ENCODE assay signal across 18 cellular contexts in the genomic region with DNA sequence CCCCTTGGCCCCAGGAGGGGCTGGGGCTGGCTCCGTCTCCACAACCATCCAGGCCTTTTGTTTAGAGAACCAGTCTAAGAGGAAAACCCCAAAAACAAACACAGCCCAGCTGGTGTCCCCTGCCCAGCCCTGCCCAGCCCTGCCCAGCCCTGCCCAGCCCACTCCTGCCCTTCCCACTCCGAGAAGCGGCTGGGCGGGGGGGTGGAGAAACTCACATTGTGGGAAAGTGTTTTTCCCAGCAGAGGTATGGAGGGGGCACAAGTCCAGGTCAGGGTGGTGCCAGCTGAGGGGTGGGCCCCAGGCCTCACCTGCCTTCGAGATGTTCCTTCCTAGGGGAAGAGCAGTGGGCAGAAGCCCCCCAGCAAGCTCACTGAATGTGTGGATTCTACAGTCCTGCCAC. TPM values are rescaled to one million over a fixed set of nuclear protein-coding genes. Genes with fewer than 3 reads are reported as not detected.
"Had no signal": no experiment of that assay in that cellular context is flagged by ENCODE, and none has a peak within 500 bp of the region (broad histone marks: within the 10 kb centered on the region; RNA-seq: fewer than 3 reads in every experiment).

No MANE protein-coding gene starts in this region.

- H3K27ac Mint-ChIP-seq: activated naive CD8-positive, alpha-beta T cell treated with anti-CD3 and anti-CD28 coated beads for 36 hours; activated T-cell treated with anti-CD3 and anti-CD28 coated beads, Interleukin-2, amount 50 U/mL, for 72 hours had no signal

- H3K9me3 ChIP-seq: lower lobe of right lung, neutrophil had no signal

- H3K27ac ChIP-seq: brain microvascular endothelial cell, lower lobe of right lung, neutrophil had no signal

- H3K4me3 Mint-ChIP-seq: activated CD4-positive, alpha-beta T cell treated with anti-CD3 and anti-CD28 coated beads, Interleukin-2, amount 10 ng/mL, durations not matched to agents 24 days and 14 days; activated naive CD8-positive, alpha-beta T cell treated with anti-CD3 and anti-CD28 coated beads for 36 hours; activated T-cell treated with anti-CD3 and anti-CD28 coated beads, Interleukin-2, amount 50 U/mL, for 72 hours; central memory CD8-positive, alpha-beta T cell; naive thymus-derived CD4-positive, alpha-beta T cell; stimulated activated naive CD8-positive, alpha-beta T cell treated with anti-CD3 and anti-CD28 coated beads, Interleukin-15, amount 100 ng/mL, for 72 hours had no signal

- H3K27me3 Mint-ChIP-seq: activated naive CD8-positive, alpha-beta T cell treated with anti-CD3 and anti-CD28 coated beads for 36 hours; central memory CD8-positive, alpha-beta T cell; naive thymus-derived CD4-positive, alpha-beta T cell had no signal

- H3K36me3 ChIP-seq: brain microvascular endothelial cell, lower lobe of right lung, neutrophil had no signal

- H3K4me2 ChIP-seq: smooth muscle cell had no signal

- H3K27me3 ChIP-seq: brain microvascular endothelial cell, neutrophil had no signal

- H3K36me3 Mint-ChIP-seq: activated naive CD8-positive, alpha-beta T cell treated with anti-CD3 and anti-CD28 coated beads for 36 hours; naive thymus-derived CD4-positive, alpha-beta T cell had no signal

- ATAC-seq: activated T-cell treated with anti-CD3 and anti-CD28 coated beads, Interleukin-2, amount 50 U/mL, for 72 hours; lower lobe of right lung; naive thymus-derived CD4-positive, alpha-beta T cell; stimulated activated naive CD8-positive, alpha-beta T cell treated with anti-CD3 and anti-CD28 coated beads, Interleukin-15, amount 100 ng/mL, for 72 hours had no signal

- DNase-seq: activated CD4-positive, alpha-beta T cell treated with anti-CD3 and anti-CD28 coated beads, Interleukin-2, amount 10 ng/mL, durations not matched to agents 24 days and 14 days; activated CD4-positive, CD25-positive, alpha-beta regulatory T cell; activated CD8-positive, alpha-beta memory T cell treated with anti-CD3 and anti-CD28 coated beads, Interleukin-2, amount 50 U/mL, for 48 hours; activated gamma-delta T cell; activated naive CD8-positive, alpha-beta T cell treated with anti-CD3 and anti-CD28 coated beads for 36 hours; activated T-cell treated with anti-CD3 and anti-CD28 coated beads, Interleukin-2, amount 50 U/mL, for 72 hours; amygdala; brain microvascular endothelial cell; cortex of kidney; effector CD4-positive, alpha-beta T cell; foreskin fibroblast; lower lobe of right lung; midbrain; naive thymus-derived CD4-positive, alpha-beta T cell; stimulated activated naive CD8-positive, alpha-beta T cell treated with anti-CD3 and anti-CD28 coated beads, Interleukin-15, amount 100 ng/mL, for 72 hours had no signal

- H3K4me3 ChIP-seq: lower lobe of right lung, smooth muscle cell had no signal

- H3K9me3 Mint-ChIP-seq: activated CD4-positive, alpha-beta T cell treated with anti-CD3 and anti-CD28 coated beads, Interleukin-2, amount 10 ng/mL, durations not matched to agents 24 days and 14 days; activated naive CD8-positive, alpha-beta T cell treated with anti-CD3 and anti-CD28 coated beads for 36 hours; activated T-cell treated with anti-CD3 and anti-CD28 coated beads, Interleukin-2, amount 50 U/mL, for 72 hours; central memory CD8-positive, alpha-beta T cell; naive thymus-derived CD4-positive, alpha-beta T cell; stimulated activated naive CD8-positive, alpha-beta T cell treated with anti-CD3 and anti-CD28 coated beads, Interleukin-15, amount 100 ng/mL, for 72 hours had no signal

RNA-seq across cellular contexts. Expression of a gene that starts 10.0 kb away (rescaled TPM):
- total RNA-seq: lower lobe of right lung had no signal
- polyA plus RNA-seq: naive thymus-derived CD4-positive, alpha-beta T cell had no signal

RNA-seq across cellular contexts. Expression of a gene that starts 39.9 kb away (rescaled TPM):
- total RNA-seq: activated CD4-positive, alpha-beta T cell treated with anti-CD3 and anti-CD28 coated beads, Interleukin-2, amount 10 ng/mL, durations not matched to agents 24 days and 14 days; activated naive CD8-positive, alpha-beta T cell treated with anti-CD3 and anti-CD28 coated beads for 36 hours; activated T-cell treated with anti-CD3 and anti-CD28 coated beads, Interleukin-2, amount 50 U/mL, for 72 hours; naive thymus-derived CD4-positive, alpha-beta T cell had no signal
- polyA plus RNA-seq: naive thymus-derived CD4-positive, alpha-beta T cell had no signal
